ENCODE assay signal across 14 cellular contexts in the genomic region with DNA sequence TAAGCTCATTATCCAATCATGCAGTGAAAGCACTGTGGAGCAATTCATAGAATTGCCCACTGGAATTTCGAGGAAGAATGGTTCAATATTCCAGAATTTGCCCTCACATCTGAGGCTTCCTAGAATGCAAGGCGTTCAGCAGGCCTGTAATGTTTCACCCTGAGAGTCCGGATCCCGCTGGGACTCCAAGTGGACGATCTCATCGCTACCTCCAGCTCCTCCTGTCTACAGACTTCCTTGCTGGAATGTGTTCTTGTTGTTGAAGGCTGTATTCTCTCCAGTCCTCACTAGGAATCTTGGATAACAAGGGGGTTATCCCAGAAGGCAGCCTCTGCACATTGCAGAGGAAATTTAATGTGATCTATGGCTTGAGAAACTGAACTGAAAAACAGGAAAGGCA. TPM values are rescaled to one million over a fixed set of nuclear protein-coding genes. Genes with fewer than 3 reads are reported as not detected.
DNase-seq lines count a peak whose midpoint lies in the region; TF ChIP-seq lines count a peak whose summit lies in the region.
"Had no signal": no experiment of that assay in that cellular context is flagged by ENCODE, and none has a peak within 500 bp of the region (broad histone marks: within the 10 kb centered on the region; RNA-seq: fewer than 3 reads in every experiment).

No MANE protein-coding gene starts in this region.

- H3K36me3 ChIP-seq in ovary, result no peaks in the 10 kb centered on the region
- H3K36me3 ChIP-seq: BE2C had no signal

- TF ChIP-seq CTCF in nephron progenitor cell (IDR thresholded peaks at IDR 0.05) (no peak), ovary (IDR thresholded peaks at IDR 0.05) (no peak)

- no peak for TF ChIP-seq EP300 in ovary (IDR thresholded peaks at IDR 0.05)

- peaks cover 17% of the 10 kb centered on the region for H3K27me3 Mint-ChIP-seq in nephron progenitor cell (ENCODE audit: low read depth, poor library complexity)

- TF ChIP-seq POLR2A in ovary (IDR thresholded peaks at IDR 0.05), result no peak

- no peaks in the 10 kb centered on the region for H3K4me1 ChIP-seq in ovary (ENCODE audit: insufficient read depth)
- H3K4me1 ChIP-seq: A549, BE2C had no signal

- no peaks in the 10 kb centered on the region for H3K9me3 Mint-ChIP-seq in nephron progenitor cell
- H3K9me3 Mint-ChIP-seq: CD4-positive, alpha-beta memory T cell; H9 had no signal

- 74 to 79% (median 77%) methylated on average over 6 of the region's 6 CpGs for WGBS in ovary, 3 donors

- H3K4me1 Mint-ChIP-seq in nephron progenitor cell, result peaks cover 19% of the 10 kb centered on the region

- H3K27me3 ChIP-seq in ovary, result no peaks in the 10 kb centered on the region
- H3K27me3 ChIP-seq: BE2C had no signal

- DNase-seq in astrocyte of the hippocampus (ENCODE audit: low read depth, low spot score) (peak; percentile 41), islet precursor cell (peak; percentile 81), nephron progenitor cell (no peak), NCI-H2029 treated with DMSO at 0.1 percent for 48 hours (lab: John Stamatoyannopoulos, UW) (no peak), ovary (no peak), glomerular visceral epithelial cell (ENCODE audit: extremely low spot score) (no peak)
- DNase-seq: BE2C; CD4-positive, alpha-beta memory T cell; DMS79; GOT3; H9 had no signal

- intact Hi-C loops in ovary (cut with DNase I), result no loop called here

- H3K9me3 ChIP-seq in ovary, result no peaks in the 10 kb centered on the region
- H3K9me3 ChIP-seq: A549, BE2C had no signal

- H3K4me3 Mint-ChIP-seq in nephron progenitor cell, result no peak overlapping the region
- H3K4me3 Mint-ChIP-seq: CD4-positive, alpha-beta memory T cell; H9 had no signal

- no peak overlapping the region for H3K4me3 ChIP-seq in ovary
- H3K4me3 ChIP-seq: A549 had no signal

- no peak overlapping the region for H3K27ac ChIP-seq in ovary
- H3K27ac ChIP-seq: A549, C4-2B had no signal

- peak overlapping the region; percentile 36 for H3K27ac Mint-ChIP-seq in nephron progenitor cell
- H3K27ac Mint-ChIP-seq: CD4-positive, alpha-beta memory T cell; H9 had no signal

- no peaks in the 10 kb centered on the region for H3K36me3 Mint-ChIP-seq in nephron progenitor cell (ENCODE audit: low read depth)
- H3K36me3 Mint-ChIP-seq: CD4-positive, alpha-beta memory T cell had no signal

RNA-seq across cellular contexts. Expression of a gene that starts 7.8 kb away (rescaled TPM):
- 10 to 100 TPM in 4 of 7 donors, 1 to 10 TPM in 3; 5.0 to 25.8 (median 10.6) TPM for total RNA-seq in ovary
- polyA plus RNA-seq in ovary, result 10 to 100 TPM in 1 of 2 donors, 1 to 10 TPM in 1; 2.1 to 89.9 TPM
- total RNA-seq: HT-29 had no signal
- polyA plus RNA-seq: CD4-positive, alpha-beta memory T cell had no signal

Comparison
In these comparisons a context has a peak if more than half of its experiments do, and no peak if none do; other contexts are left out.
1. DNase-seq: peak in astrocyte of the hippocampus (single experiment) and islet precursor cell (single experiment); none in nephron progenitor cell (single experiment), NCI-H2029 treated with DMSO at 0.1 percent for 48 hours (single experiment), ovary (0 of 5) and glomerular visceral epithelial cell (single experiment).